Comparison of ENCODE assay signal across 10 cellular contexts in genomic region chr16:86134802-86135461, GRCh38.
"Had no signal": no experiment of that assay in that cellular context is flagged by ENCODE, and none has a peak within 500 bp of the region (broad histone marks: within the 10 kb centered on the region; RNA-seq: fewer than 3 reads in every experiment).

No MANE protein-coding gene starts in this region.

- DNase-seq: activated CD4-positive, CD25-positive, alpha-beta regulatory T cell treated with anti-CD3 and anti-CD28 coated beads, Interleukin-2, amount 50 U/mL, for 72 hours; activated naive CD4-positive, alpha-beta T cell treated with anti-CD3 and anti-CD28 coated beads, Interleukin-2, amount 50 U/mL, for 16 hours; colonic mucosa; foreskin keratinocyte; immature natural killer cell; nephron progenitor cell; right lobe of liver; stimulated activated naive CD8-positive, alpha-beta T cell treated with anti-CD3 and anti-CD28 coated beads, Interleukin-15, amount 100 ng/mL, for 72 hours; T-helper 1 cell; T1000 had no signal

- H3K4me1 ChIP-seq: colonic mucosa, foreskin keratinocyte, right lobe of liver had no signal

- H3K4me3 ChIP-seq: colonic mucosa, right lobe of liver had no signal

- ATAC-seq: foreskin keratinocyte; stimulated activated naive CD8-positive, alpha-beta T cell treated with anti-CD3 and anti-CD28 coated beads, Interleukin-15, amount 100 ng/mL, for 72 hours had no signal

- H3K36me3 ChIP-seq: colonic mucosa, right lobe of liver had no signal

- H3K9me3 ChIP-seq: colonic mucosa, right lobe of liver had no signal

- H3K27ac ChIP-seq: colonic mucosa, foreskin keratinocyte, right lobe of liver had no signal

- H3K27me3 ChIP-seq: colonic mucosa, foreskin keratinocyte, right lobe of liver had no signal
